Comparison of ENCODE assay signal across 16 cellular contexts in the genomic region with DNA sequence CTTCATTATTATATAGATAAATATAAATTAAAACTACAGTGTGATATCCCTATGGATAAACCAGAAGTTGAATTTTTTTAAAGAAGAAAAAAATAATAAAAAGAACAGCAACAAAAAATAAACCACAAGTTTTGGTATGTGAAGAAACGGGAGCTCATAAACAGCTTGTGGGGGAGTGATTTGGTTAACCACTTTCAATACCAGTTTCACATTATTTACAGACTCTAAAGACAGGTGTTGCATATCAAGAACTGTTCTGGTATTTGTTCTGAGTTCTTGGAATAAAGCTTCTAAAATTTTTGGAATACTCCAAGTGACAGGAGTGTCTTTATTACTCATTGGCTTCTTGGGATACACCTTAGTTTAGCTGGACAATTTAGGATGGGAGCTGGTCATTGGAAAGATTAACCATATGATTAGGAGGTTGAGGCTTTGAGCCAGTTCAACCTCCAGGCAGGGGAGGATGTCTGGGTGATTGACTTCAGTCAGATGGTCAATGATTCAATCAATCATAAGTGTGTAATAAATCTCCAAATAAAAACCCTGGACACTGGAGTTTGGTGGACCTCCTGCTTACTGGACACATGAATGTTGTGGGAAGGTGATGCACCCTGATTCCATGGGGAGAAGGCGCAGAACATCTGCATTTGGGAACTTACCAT.
DNase-seq lines count a peak whose midpoint lies in the region; ATAC-seq and TF ChIP-seq lines count a peak whose summit lies in the region.
"Had no signal": no experiment of that assay in that cellular context is flagged by ENCODE, and none has a peak within 500 bp of the region (broad histone marks: within the 10 kb centered on the region; RNA-seq: fewer than 3 reads in every experiment).

No MANE protein-coding gene starts in this region.

- no peaks in the 10 kb centered on the region for H3K36me3 Mint-ChIP-seq in progenitor cell of endocrine pancreas (ENCODE audit: insufficient read depth)
- H3K36me3 Mint-ChIP-seq in stimulated activated memory B cell treated with anti-CD40 and anti-IgM and Interleukin-4, amounts not matched to agents 10 μg/mL and 1 μg/mL and 100 μg/mL, for 72 hours = no peaks in the 10 kb centered on the region
- H3K36me3 Mint-ChIP-seq: activated naive CD4-positive, alpha-beta T cell treated with anti-CD3 and anti-CD28 coated beads, Interleukin-2, amount 50 U/mL, for 24 hours; naive thymus-derived CD8-positive, alpha-beta T cell had no signal

- no peak for TF ChIP-seq CTCF in progenitor cell of endocrine pancreas (IDR thresholded peaks at IDR 0.05; ENCODE audit: unreplicated experiment)

- ATAC-seq in GM18867 (IDR thresholded peaks at IDR 0.05; ENCODE audit: unreplicated experiment) (peak; percentile 91), GM21423 (IDR thresholded peaks at IDR 0.05; ENCODE audit: unreplicated experiment) (peak; percentile 88), HG02970 (IDR thresholded peaks at IDR 0.05; ENCODE audit: low FRiP score, unreplicated experiment) (peak; percentile 67), HG03558 (IDR thresholded peaks at IDR 0.05; ENCODE audit: extremely low read depth, unreplicated experiment) (peak; percentile 82), GM21576 (IDR thresholded peaks at IDR 0.05; ENCODE audit: unreplicated experiment) (no peak)
- no peak for ATAC-seq in stimulated activated memory B cell treated with anti-CD40 and anti-IgM and Interleukin-4, amounts not matched to agents 10 μg/mL and 1 μg/mL and 100 μg/mL, for 72 hours
- ATAC-seq: naive thymus-derived CD8-positive, alpha-beta T cell; stimulated activated naive CD8-positive, alpha-beta T cell treated with anti-CD3 and anti-CD28 coated beads, Interleukin-15, Interleukin-2, amounts not matched to agents 100 U/mL and 50 U/mL, for 24 hours had no signal

- H3K27ac Mint-ChIP-seq in progenitor cell of endocrine pancreas = no peak overlapping the region
- no peak overlapping the region for H3K27ac Mint-ChIP-seq in stimulated activated memory B cell treated with anti-CD40 and anti-IgM and Interleukin-4, amounts not matched to agents 10 μg/mL and 1 μg/mL and 100 μg/mL, for 72 hours
- H3K27ac Mint-ChIP-seq: activated naive CD4-positive, alpha-beta T cell treated with anti-CD3 and anti-CD28 coated beads, Interleukin-2, amount 50 U/mL, for 24 hours; naive thymus-derived CD8-positive, alpha-beta T cell had no signal

- H3K27me3 Mint-ChIP-seq in progenitor cell of endocrine pancreas = no peaks in the 10 kb centered on the region
- H3K27me3 Mint-ChIP-seq in stimulated activated memory B cell treated with anti-CD40 and anti-IgM and Interleukin-4, amounts not matched to agents 10 μg/mL and 1 μg/mL and 100 μg/mL, for 72 hours = no peaks in the 10 kb centered on the region
- H3K27me3 Mint-ChIP-seq: activated naive CD4-positive, alpha-beta T cell treated with anti-CD3 and anti-CD28 coated beads, Interleukin-2, amount 50 U/mL, for 24 hours; naive thymus-derived CD8-positive, alpha-beta T cell had no signal

- no peak overlapping the region for H3K4me3 Mint-ChIP-seq in progenitor cell of endocrine pancreas (ENCODE audit: low read depth)
- no peak overlapping the region for H3K4me3 Mint-ChIP-seq in stimulated activated memory B cell treated with anti-CD40 and anti-IgM and Interleukin-4, amounts not matched to agents 10 μg/mL and 1 μg/mL and 100 μg/mL, for 72 hours
- H3K4me3 Mint-ChIP-seq: activated naive CD4-positive, alpha-beta T cell treated with anti-CD3 and anti-CD28 coated beads, Interleukin-2, amount 50 U/mL, for 24 hours; naive thymus-derived CD8-positive, alpha-beta T cell had no signal

- no peaks in the 10 kb centered on the region for H3K4me1 Mint-ChIP-seq in progenitor cell of endocrine pancreas (ENCODE audit: low read depth)
- no peaks in the 10 kb centered on the region for H3K4me1 Mint-ChIP-seq in stimulated activated memory B cell treated with anti-CD40 and anti-IgM and Interleukin-4, amounts not matched to agents 10 μg/mL and 1 μg/mL and 100 μg/mL, for 72 hours
- H3K4me1 Mint-ChIP-seq: activated naive CD4-positive, alpha-beta T cell treated with anti-CD3 and anti-CD28 coated beads, Interleukin-2, amount 50 U/mL, for 24 hours; naive thymus-derived CD8-positive, alpha-beta T cell had no signal

- no peaks in the 10 kb centered on the region for H3K9me3 Mint-ChIP-seq in progenitor cell of endocrine pancreas (ENCODE audit: low read depth)
- peaks cover 3% of the 10 kb centered on the region for H3K9me3 Mint-ChIP-seq in stimulated activated memory B cell treated with anti-CD40 and anti-IgM and Interleukin-4, amounts not matched to agents 10 μg/mL and 1 μg/mL and 100 μg/mL, for 72 hours
- H3K9me3 Mint-ChIP-seq: activated naive CD4-positive, alpha-beta T cell treated with anti-CD3 and anti-CD28 coated beads, Interleukin-2, amount 50 U/mL, for 24 hours had no signal

- DNase-seq in NOMO-1 treated with dmso at 0.1 percent for 144 hours (lab: John Stamatoyannopoulos, UW; ENCODE audit: unreplicated experiment) = no peak
- DNase-seq in progenitor cell of endocrine pancreas (ENCODE audit: low spot score, unreplicated experiment) = no peak
- DNase-seq: caudate nucleus; DMS79; KBM-7; naive thymus-derived CD8-positive, alpha-beta T cell; NCI-H1930; stimulated activated CD4-positive, alpha-beta T cell treated with anti-CD3 and anti-CD28 coated beads, Interleukin-2, amount 100 ng/mL, for 48 hours; stimulated activated naive CD8-positive, alpha-beta T cell treated with anti-CD3 and anti-CD28 coated beads, Interleukin-15, Interleukin-2, amounts not matched to agents 100 U/mL and 50 U/mL, for 24 hours had no signal

Comparison
In these comparisons a context has a peak if more than half of its experiments do, and no peak if none do; other contexts are left out.
1. ATAC-seq: peak in GM18867 (single experiment), GM21423 (single experiment), HG02970 (single experiment) and HG03558 (single experiment); none in GM21576 (single experiment) and stimulated activated memory B cell treated with anti-CD40 and anti-IgM and Interleukin-4, amounts not matched to agents 10 μg/mL and 1 μg/mL and 100 μg/mL, for 72 hours (single experiment).